ENCODE assay signal across 20 cellular contexts in the genomic region with DNA sequence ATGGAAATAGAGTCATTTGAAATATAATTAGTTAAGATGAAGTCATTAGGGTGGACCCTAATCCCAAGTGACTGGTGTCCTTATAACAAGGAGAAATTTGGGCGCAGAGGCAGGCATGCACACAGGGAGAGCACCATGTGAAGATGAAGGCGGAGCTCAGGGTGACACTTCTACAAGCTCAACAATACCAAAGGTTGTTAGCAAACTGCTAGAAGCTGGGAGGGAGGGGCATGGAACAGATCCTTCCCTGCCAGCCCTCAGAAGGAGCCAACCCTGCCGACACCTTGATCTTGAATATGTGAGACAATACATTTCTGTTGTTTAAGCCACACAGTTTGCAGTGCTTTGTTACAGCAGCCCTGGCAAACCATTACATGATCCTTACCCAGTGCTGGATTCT. TPM values are rescaled to one million over a fixed set of nuclear protein-coding genes. Genes with fewer than 3 reads are reported as not detected.
A peak's percentile ranks its signal among the peaks of the same experiment; 100 is the strongest.
DNase-seq lines count a peak whose midpoint lies in the region; ATAC-seq and TF ChIP-seq lines count a peak whose summit lies in the region.
"Had no signal": no experiment of that assay in that cellular context is flagged by ENCODE, and none has a peak within 500 bp of the region (broad histone marks: within the 10 kb centered on the region; RNA-seq: fewer than 3 reads in every experiment).

No MANE protein-coding gene starts in this region.

- H3K79me2 ChIP-seq in KMS-11 (ENCODE audit: insufficient read depth, low read depth) (peaks cover 3% of the 10 kb centered on the region; the same call in 1 of the 2 replicates), smooth muscle cell (ENCODE audit: low read depth) (no peaks in the 10 kb centered on the region)

- TF ChIP-seq POLR2A in uterus (IDR thresholded peaks at IDR 0.05), result no peak

- H3K4me1 ChIP-seq in cardiac muscle cell (ENCODE audit: low read depth) (peaks cover 75% of the 10 kb centered on the region), KMS-11 (ENCODE audit: low read depth, poor library complexity, severe bottlenecking) (peaks cover 100% of the 10 kb centered on the region), smooth muscle cell (ENCODE audit: low read depth) (peaks cover 9% of the 10 kb centered on the region), uterus (peaks cover 9 to 19% of the 10 kb centered on the region in 2 donors)

- no peaks in the 10 kb centered on the region for H3K9me3 Mint-ChIP-seq in activated naive CD8-positive, alpha-beta T cell treated with anti-CD3 and anti-CD28 coated beads for 36 hours
- H3K9me3 Mint-ChIP-seq: CD4-positive, CD25-positive, alpha-beta regulatory T cell; CD8-positive, alpha-beta memory T cell had no signal

- H3K36me3 ChIP-seq in cardiac muscle cell (no peaks in the 10 kb centered on the region), KMS-11 (ENCODE audit: insufficient read depth) (no peaks in the 10 kb centered on the region), smooth muscle cell (ENCODE audit: low read depth) (no peaks in the 10 kb centered on the region), uterus (no peaks in the 10 kb centered on the region)
- H3K36me3 ChIP-seq: BE2C had no signal

- H4K20me1 ChIP-seq in KMS-11 (ENCODE audit: insufficient read depth), result no peaks in the 10 kb centered on the region
- H4K20me1 ChIP-seq in smooth muscle cell (ENCODE audit: low read depth), result no peaks in the 10 kb centered on the region

- H3K27me3 Mint-ChIP-seq in activated naive CD8-positive, alpha-beta T cell treated with anti-CD3 and anti-CD28 coated beads for 36 hours, result no peaks in the 10 kb centered on the region
- H3K27me3 Mint-ChIP-seq: CD4-positive, CD25-positive, alpha-beta regulatory T cell; CD8-positive, alpha-beta memory T cell had no signal

- DNase-seq in cardiac muscle cell (ENCODE audit: low read depth in 1 of 2, low spot score in 1 of 2) (no peak), Right ventricle myocardium inferior (ENCODE audit: missing footprints) (no peak), smooth muscle cell (lab: John Stamatoyannopoulos, UW; ENCODE audit: unreplicated experiment) (no peak), uterus (no peak)
- DNase-seq in activated naive CD8-positive, alpha-beta T cell treated with anti-CD3 and anti-CD28 coated beads for 36 hours, result no peak
- DNase-seq: ACHN; BE2C; C1 segment of cervical spinal cord; CD8-positive, alpha-beta memory T cell; COR-L47; DMS 273 treated with DMSO at 0.1 percent for 48 hours; DMS53; DND-41; EL; H9 had no signal

- H3K4me3 ChIP-seq in cardiac muscle cell (no peak overlapping the region), KMS-11 (IDR thresholded peaks at IDR 0.05; ENCODE audit: insufficient read depth, low read depth, low read length) (no peak overlapping the region), smooth muscle cell (no peak overlapping the region), uterus (no peak overlapping the region)
- H3K4me3 ChIP-seq: GM12878 had no signal

- 95% methylated on average over 3 of the region's 3 CpGs for WGBS in smooth muscle cell (ENCODE audit: low lambda C conversion rate)

- H3K27ac ChIP-seq in cardiac muscle cell, result peak overlapping the region; percentile 94
- H3K27ac ChIP-seq in KMS-11, result peak overlapping the region; percentile 92
- peak overlapping the region; percentile 49 for H3K27ac ChIP-seq in smooth muscle cell (ENCODE audit: low read depth)
- peak overlapping the region in 1 of 2 donors; percentile 88 for H3K27ac ChIP-seq in uterus

- no peaks in the 10 kb centered on the region for H3K9me3 ChIP-seq in cardiac muscle cell (ENCODE audit: low read depth)
- no peaks in the 10 kb centered on the region for H3K9me3 ChIP-seq in smooth muscle cell (replicated peaks; ENCODE audit: low read depth)
- no peaks in the 10 kb centered on the region for H3K9me3 ChIP-seq in uterus
- H3K9me3 ChIP-seq: BE2C had no signal

- H3F3A ChIP-seq in smooth muscle cell (ENCODE audit: low read depth), result peaks cover 8% of the 10 kb centered on the region

- intact Hi-C loops in Right ventricle myocardium inferior (cut with DNase I) (no loop called here), uterus (cut with DNase I; ENCODE audit: low total_unique reads) (no loop called here)

- no peak for ATAC-seq in Right ventricle myocardium inferior
- peak; percentile 47 for ATAC-seq in esophagus mucosa
- ATAC-seq: GM12878, HepG2 had no signal

- no peak overlapping the region for H3K4me3 Mint-ChIP-seq in activated naive CD8-positive, alpha-beta T cell treated with anti-CD3 and anti-CD28 coated beads for 36 hours
- H3K4me3 Mint-ChIP-seq: CD4-positive, CD25-positive, alpha-beta regulatory T cell; CD8-positive, alpha-beta memory T cell; H9 had no signal

- H3K27me3 ChIP-seq in cardiac muscle cell (no peaks in the 10 kb centered on the region), KMS-11 (ENCODE audit: insufficient read depth, low read depth) (no peaks in the 10 kb centered on the region), smooth muscle cell (ENCODE audit: low read depth) (no peaks in the 10 kb centered on the region), uterus (no peaks in the 10 kb centered on the region)
- H3K27me3 ChIP-seq: BE2C had no signal

- H3K9ac ChIP-seq in KMS-11 (no peak overlapping the region; the same call in 1 of the 2 replicates), smooth muscle cell (ENCODE audit: low read depth) (no peak overlapping the region)

- H3K4me2 ChIP-seq in KMS-11, result peak overlapping the region; percentile 85
- H3K4me2 ChIP-seq in smooth muscle cell, result no peak overlapping the region

- H3K27ac Mint-ChIP-seq in activated naive CD8-positive, alpha-beta T cell treated with anti-CD3 and anti-CD28 coated beads for 36 hours, result no peak overlapping the region
- H3K27ac Mint-ChIP-seq: H9 had no signal

- H3K36me3 Mint-ChIP-seq in activated naive CD8-positive, alpha-beta T cell treated with anti-CD3 and anti-CD28 coated beads for 36 hours, result peaks cover 4% of the 10 kb centered on the region
- H3K36me3 Mint-ChIP-seq: CD4-positive, CD25-positive, alpha-beta regulatory T cell; CD8-positive, alpha-beta memory T cell had no signal

- no peak overlapping the region for H2AFZ ChIP-seq in KMS-11 (ENCODE audit: low read depth)
- H2AFZ ChIP-seq in smooth muscle cell (ENCODE audit: low read depth), result no peak overlapping the region

- no peak for TF ChIP-seq CTCF in cardiac muscle cell (IDR thresholded peaks at IDR 0.05; ENCODE audit: low read depth, low read length)
- TF ChIP-seq CTCF in KMS-11 (conservative IDR thresholded peaks at IDR 0.05; ENCODE audit: low read depth, low read length), result no peak
- no peak for TF ChIP-seq CTCF in smooth muscle cell (IDR thresholded peaks at IDR 0.05; ENCODE audit: borderline replicate concordance, insufficient read depth, poor library complexity, severe bottlenecking)
- TF ChIP-seq CTCF in uterus (IDR thresholded peaks at IDR 0.05), result no peak

- H3K4me1 Mint-ChIP-seq in activated naive CD8-positive, alpha-beta T cell treated with anti-CD3 and anti-CD28 coated beads for 36 hours, result peaks cover 16% of the 10 kb centered on the region

RNA-seq across cellular contexts. Expression of gene CCNL1, which starts 57.8 kb away (rescaled TPM):
- total RNA-seq in cardiac muscle cell (142 and 223 TPM in 2 replicates), Right ventricle myocardium inferior (21.2 TPM), esophagus mucosa (59.5 TPM), smooth muscle cell (599 and 780 TPM in 2 replicates), uterus (100 to 1,000 TPM; 100 to 252 (median 155) TPM)
- polyA plus RNA-seq in cardiac muscle cell (87.6 and 101 TPM in 2 replicates), smooth muscle cell (173 and 184 TPM in 2 replicates)
- 100 to 1,000 TPM; 139 to 156 TPM for total RNA-seq in activated naive CD8-positive, alpha-beta T cell treated with anti-CD3 and anti-CD28 coated beads for 36 hours
